ENCODE assay signal across 8 cellular contexts in the genomic region with DNA sequence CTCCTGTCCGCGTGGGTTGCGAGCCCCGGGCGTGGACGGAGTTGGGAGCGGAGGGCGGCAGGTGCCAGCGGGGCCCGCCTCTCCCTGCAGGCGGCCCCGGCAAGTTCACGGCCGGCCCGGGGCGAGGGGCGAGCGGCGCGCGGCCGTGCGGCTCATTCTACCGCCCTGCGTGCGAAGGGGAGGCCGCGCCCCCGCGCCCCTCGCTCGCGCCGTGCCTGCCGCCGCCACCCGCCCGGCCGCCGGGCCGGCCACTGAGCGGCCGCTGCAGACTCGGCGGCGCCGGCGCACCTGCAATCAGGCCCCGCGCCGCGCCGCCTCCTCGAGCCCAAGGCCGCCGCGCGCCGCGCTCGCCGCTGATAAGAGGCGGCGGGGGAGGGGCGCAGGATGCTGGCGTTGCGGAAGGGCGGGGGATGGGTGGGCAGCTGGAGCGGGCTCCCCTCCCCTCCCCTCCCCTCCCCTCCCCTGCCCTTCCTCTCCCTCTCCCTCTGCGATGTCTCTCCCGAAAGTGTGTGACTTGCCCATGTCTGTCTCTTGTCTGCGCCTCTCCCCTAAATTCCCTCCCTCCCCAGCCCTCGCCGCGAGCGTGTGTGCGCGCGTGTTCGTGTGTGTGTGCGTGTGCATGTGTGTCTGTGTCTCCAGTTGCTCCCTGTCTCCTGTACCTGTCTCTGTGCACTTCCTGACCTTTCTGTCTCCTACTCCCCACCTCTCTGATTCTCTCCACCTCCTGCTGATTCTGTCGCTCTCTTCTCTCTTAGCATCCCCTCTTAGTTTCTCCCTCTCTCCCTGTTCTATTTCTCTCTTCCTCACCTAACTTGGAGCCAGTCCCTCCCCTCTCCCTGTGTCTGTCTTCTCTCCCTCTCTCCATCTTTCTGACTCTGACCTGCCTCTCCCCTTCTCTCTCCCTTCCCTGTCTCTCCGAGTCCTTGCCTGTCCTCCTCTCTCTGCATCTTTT.
DNase-seq lines count a peak whose midpoint lies in the region; ATAC-seq and TF ChIP-seq lines count a peak whose summit lies in the region.

No MANE protein-coding gene starts in this region.

- H3K4me3 ChIP-seq in BLaER1 (peak overlapping the region; percentile 69), HEK293 (ENCODE audit: low read depth, low read length) (peak overlapping the region; percentile 21), Peyer's patch (peak overlapping the region in 2 of 4 donors; percentile 40 to 53), foreskin fibroblast (ENCODE audit: low read depth in 1 of 2, low read length in 2 of 2) (peak overlapping the region; percentile 24 to 41), osteoblast (ENCODE audit: insufficient read depth, low read length) (peak overlapping the region; percentile 57)

- H3K27ac Mint-ChIP-seq in CD4-positive, alpha-beta T cell, result no peak overlapping the region

- H3K36me3 Mint-ChIP-seq in CD4-positive, alpha-beta T cell (ENCODE audit: low read depth), result no peaks in the 10 kb centered on the region

- H3K9me3 ChIP-seq in BLaER1 (no peaks in the 10 kb centered on the region), HEK293 (ENCODE audit: control insufficient read depth, insufficient read depth, low read depth, low read length) (no peaks in the 10 kb centered on the region), Peyer's patch (no peaks in the 10 kb centered on the region), osteoblast (ENCODE audit: low read depth, low read length) (no peaks in the 10 kb centered on the region)
- H3K9me3 ChIP-seq in CD4-positive, alpha-beta T cell (ENCODE audit: control insufficient read depth, low read length), result no peaks in the 10 kb centered on the region

- peaks cover 40% of the 10 kb centered on the region for H3K27me3 Mint-ChIP-seq in CD4-positive, alpha-beta T cell

- H3K27me3 ChIP-seq in BLaER1 (peaks cover 3% of the 10 kb centered on the region; the same call in 1 of the 2 replicates), Peyer's patch (no peaks in the 10 kb centered on the region), osteoblast (ENCODE audit: insufficient read depth, low read length) (peaks cover 11% of the 10 kb centered on the region)
- peaks cover 21% of the 10 kb centered on the region for H3K27me3 ChIP-seq in CD4-positive, alpha-beta T cell (ENCODE audit: control insufficient read depth, insufficient read depth, low read length)

- no peaks in the 10 kb centered on the region for H3K9me3 Mint-ChIP-seq in CD4-positive, alpha-beta T cell

- no peak overlapping the region for H3K4me3 Mint-ChIP-seq in CD4-positive, alpha-beta T cell

- peak overlapping the region; percentile 31 for H2AFZ ChIP-seq in osteoblast (ENCODE audit: low read length)

- intact Hi-C loops in CD4-positive, alpha-beta T cell (cut with DNase I, micrococcal nuclease), result no loop called here

- no peaks in the 10 kb centered on the region for H3K79me2 ChIP-seq in osteoblast (ENCODE audit: insufficient read depth, low read length)

- H3K36me3 ChIP-seq in BLaER1 (no peaks in the 10 kb centered on the region), HEK293 (ENCODE audit: control insufficient read depth in 2 of 2, insufficient read depth in 1 of 2, low read length in 2 of 2) (no peaks in the 10 kb centered on the region), Peyer's patch (no peaks in the 10 kb centered on the region), osteoblast (ENCODE audit: insufficient read depth, low read length) (no peaks in the 10 kb centered on the region)

- TF ChIP-seq CTCF in HEK293 (tag by site-specific recombination; IDR thresholded peaks at IDR 0.05), result no peak
- TF ChIP-seq CTCF in Peyer's patch (IDR thresholded peaks at IDR 0.05), result peak in 1 of 6 experiments; percentile 9
- no peak for TF ChIP-seq CTCF in foreskin fibroblast (IDR thresholded peaks at IDR 0.05; ENCODE audit: low read depth, low read length)
- TF ChIP-seq CTCF in osteoblast (IDR thresholded peaks at IDR 0.05; ENCODE audit: extremely low read depth, low read depth, low read length), result no peak
- TF ChIP-seq CTCF in CD4-positive, alpha-beta T cell (IDR thresholded peaks at IDR 0.05), result no peak

- no peaks in the 10 kb centered on the region for H3K4me1 Mint-ChIP-seq in CD4-positive, alpha-beta T cell (ENCODE audit: low read depth)

- ATAC-seq in CD4-positive, alpha-beta T cell (ENCODE audit: poor library complexity), result no peak
- ATAC-seq in GM21576 (IDR thresholded peaks at IDR 0.05; ENCODE audit: unreplicated experiment), result no peak

- POLR2A ChIA-PET in HEK293 (lab: Yijun Ruan, JAX), result no interaction called here
- POLR2A ChIA-PET in CD4-positive, alpha-beta T cell (lab: Charles Lee), result no interaction called here

- peak overlapping the region; percentile 93 for H3K4me2 ChIP-seq in BLaER1
- H3K4me2 ChIP-seq in osteoblast (ENCODE audit: insufficient read depth, low read length), result peak overlapping the region; percentile 73

- peak in 2 of 3 donors; percentile 64 to 77 for DNase-seq in Peyer's patch
- DNase-seq in foreskin fibroblast, result peak in 1 of 2 donors; percentile 64
- DNase-seq in osteoblast (ENCODE audit: insufficient read length, low spot score, missing footprints), result peak; percentile 90
- no peak for DNase-seq in CD4-positive, alpha-beta T cell
- DNase-seq in activated CD4-positive, alpha-beta T cell treated with anti-CD3 and anti-CD28 coated beads for 4 hours, result no peak

- H3K27ac ChIP-seq in BLaER1 (peak overlapping the region; percentile 70), HEK293 (ENCODE audit: extremely low read depth, low read depth, low read length) (peak overlapping the region; percentile 59; the same call in 1 of the 2 replicates), Peyer's patch (peak overlapping the region in 2 of 4 donors; percentile 33 to 71), osteoblast (ENCODE audit: low read depth, low read length) (no peak overlapping the region)
- no peak overlapping the region for H3K27ac ChIP-seq in CD4-positive, alpha-beta T cell (ENCODE audit: low read depth, low read length)

- H3K4me1 ChIP-seq in BLaER1 (peaks cover 17% of the 10 kb centered on the region), HEK293 (ENCODE audit: control insufficient read depth, insufficient read depth, low read length) (peaks cover 4% of the 10 kb centered on the region; the same call in 1 of the 2 replicates), Peyer's patch (peaks cover 0 to 17% (median 0%) of the 10 kb centered on the region in 4 donors), osteoblast (ENCODE audit: insufficient read depth, low read length) (no peaks in the 10 kb centered on the region)

- H4K20me1 ChIP-seq in BLaER1 (no peaks in the 10 kb centered on the region), osteoblast (ENCODE audit: insufficient read depth, low read length) (no peaks in the 10 kb centered on the region)

- H3K9ac ChIP-seq in BLaER1, result peak overlapping the region; percentile 75

- peak in 1 of 2 donors; percentile 39 for TF ChIP-seq POLR2A in Peyer's patch (IDR thresholded peaks at IDR 0.05)

- CTCF ChIA-PET in HEK293 (lab: Yijun Ruan, JAX), result no interaction called here
- CTCF ChIA-PET in CD4-positive, alpha-beta T cell (lab: Charles Lee), result no interaction called here

TF ChIP-seq in HEK293, 187 proteins besides CTCF, POLR2A, EP300 and RAD21 (continues in another document):
- TF ChIP-seq ZNF585B (tag by site-specific recombination; IDR thresholded peaks at IDR 0.05) (no peak), ZNF664 (tag by site-specific recombination; IDR thresholded peaks at IDR 0.05) (no peak), PRDM1 (tag by site-specific recombination; IDR thresholded peaks at IDR 0.05) (peak; percentile 94), MYNN (tag by site-specific recombination; IDR thresholded peaks at IDR 0.05; ENCODE audit: borderline replicate concordance) (no peak), ZNF302 (tag by site-specific recombination; IDR thresholded peaks at IDR 0.05; ENCODE audit: low read depth) (no peak), ZNF837 (tag by site-specific recombination; IDR thresholded peaks at IDR 0.05) (no peak), ZNF558 (tag by site-specific recombination; IDR thresholded peaks at IDR 0.05) (no peak), TRIM28 (IDR thresholded peaks at IDR 0.05; ENCODE audit: borderline replicate concordance, low read length) (0 out of 2 replicates have a peak, but pooled peaks have one; percentile 12), ZNF335 (tag by site-specific recombination; conservative IDR thresholded peaks at IDR 0.05) (0 out of 2 replicates have a peak, but pooled peaks have one; percentile 24), ZNF366 (tag by site-specific recombination; conservative IDR thresholded peaks at IDR 0.05) (peak; percentile 87)
- TF ChIP-seq, protein P1, sequence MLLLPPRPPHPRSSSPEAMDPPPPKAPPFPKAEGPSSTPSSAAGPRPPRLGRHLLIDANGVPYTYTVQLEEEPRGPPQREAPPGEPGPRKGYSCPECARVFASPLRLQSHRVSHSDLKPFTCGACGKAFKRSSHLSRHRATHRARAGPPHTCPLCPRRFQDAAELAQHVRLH (tag by site-specific recombination; IDR thresholded peaks at IDR 0.05), result no peak
- TF ChIP-seq, protein P2, sequence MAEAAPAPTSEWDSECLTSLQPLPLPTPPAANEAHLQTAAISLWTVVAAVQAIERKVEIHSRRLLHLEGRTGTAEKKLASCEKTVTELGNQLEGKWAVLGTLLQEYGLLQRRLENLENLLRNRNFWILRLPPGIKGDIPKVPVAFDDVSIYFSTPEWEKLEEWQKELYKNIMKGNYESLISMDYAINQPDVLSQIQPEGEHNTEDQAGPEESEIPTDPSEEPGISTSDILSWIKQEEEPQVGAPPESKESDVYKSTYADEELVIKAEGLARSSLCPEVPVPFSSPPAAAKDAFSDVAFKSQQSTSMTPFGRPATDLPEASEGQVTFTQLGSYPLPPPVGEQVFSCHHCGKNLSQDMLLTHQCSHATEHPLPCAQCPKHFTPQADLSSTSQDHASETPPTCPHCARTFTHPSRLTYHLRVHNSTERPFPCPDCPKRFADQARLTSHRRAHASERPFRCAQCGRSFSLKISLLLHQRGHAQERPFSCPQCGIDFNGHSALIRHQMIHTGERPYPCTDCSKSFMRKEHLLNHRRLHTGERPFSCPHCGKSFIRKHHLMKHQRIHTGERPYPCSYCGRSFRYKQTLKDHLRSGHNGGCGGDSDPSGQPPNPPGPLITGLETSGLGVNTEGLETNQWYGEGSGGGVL (tag by site-specific recombination; IDR thresholded peaks at IDR 0.05), result peak; percentile 92
- TF ChIP-seq, protein P3, sequence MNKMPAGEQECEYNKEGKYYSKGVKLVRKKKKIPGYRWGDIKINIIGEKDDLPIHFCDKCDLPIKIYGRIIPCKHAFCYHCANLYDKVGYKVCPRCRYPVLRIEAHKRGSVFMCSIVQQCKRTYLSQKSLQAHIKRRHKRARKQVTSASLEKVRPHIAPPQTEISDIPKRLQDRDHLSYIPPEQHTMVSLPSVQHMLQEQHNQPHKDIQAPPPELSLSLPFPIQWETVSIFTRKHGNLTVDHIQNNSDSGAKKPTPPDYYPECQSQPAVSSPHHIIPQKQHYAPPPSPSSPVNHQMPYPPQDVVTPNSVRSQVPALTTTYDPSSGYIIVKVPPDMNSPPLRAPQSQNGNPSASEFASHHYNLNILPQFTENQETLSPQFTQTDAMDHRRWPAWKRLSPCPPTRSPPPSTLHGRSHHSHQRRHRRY (tag by site-specific recombination; IDR thresholded peaks at IDR 0.05), result no peak

Comparison
In these comparisons a context has a peak if more than half of its experiments do, and no peak if none do; other contexts are left out.
1. H3K27ac ChIP-seq: peak in BLaER1 (single experiment) and HEK293 (single experiment); none in osteoblast (single experiment) and CD4-positive, alpha-beta T cell (single experiment).
2. DNase-seq: peak in Peyer's patch (2 of 3) and osteoblast (single experiment); none in CD4-positive, alpha-beta T cell (0 of 10) and activated CD4-positive, alpha-beta T cell treated with anti-CD3 and anti-CD28 coated beads for 4 hours (0 of 2).